ENCODE assay signal across 8 cellular contexts in the genomic region with DNA sequence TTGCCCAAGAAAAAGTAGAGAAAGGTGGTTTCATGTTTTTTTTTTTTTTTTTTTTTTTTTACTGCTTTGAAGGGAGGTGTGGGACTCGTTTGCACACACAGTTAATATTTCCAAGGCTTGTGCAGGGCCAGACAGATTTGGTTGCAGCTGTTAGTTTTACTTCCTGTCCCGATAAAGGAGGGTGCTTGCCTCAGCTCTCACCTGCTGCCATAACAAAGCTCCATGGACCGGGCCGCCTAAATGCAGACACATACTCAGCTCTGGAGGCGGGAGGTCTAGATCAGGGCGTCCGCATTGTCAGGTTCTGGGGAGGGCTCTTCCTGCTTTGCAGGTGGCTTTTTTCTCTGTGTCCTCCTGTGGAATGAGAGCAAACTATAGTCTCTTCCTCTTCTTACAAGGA.
DNase-seq lines count a peak whose midpoint lies in the region; ATAC-seq and TF ChIP-seq lines count a peak whose summit lies in the region.

No MANE protein-coding gene starts in this region.

- no peaks in the 10 kb centered on the region for H3K79me1 ChIP-seq in trophoblast cell (ENCODE audit: low read length)

- H3K36me3 ChIP-seq in trophoblast cell (ENCODE audit: control insufficient read depth in 1 of 2, insufficient read depth in 2 of 2, low read length in 2 of 2), result no peaks in the 10 kb centered on the region
- H3K36me3 ChIP-seq in tibial artery, result peaks cover 0 to 4% (median 0%) of the 10 kb centered on the region in 3 donors

- H4K12ac ChIP-seq in trophoblast cell (ENCODE audit: low read depth, low read length), result no peak overlapping the region

- H4K91ac ChIP-seq in trophoblast cell (ENCODE audit: low read depth, low read length), result no peak overlapping the region

- no peak overlapping the region for H3K9ac ChIP-seq in trophoblast cell (ENCODE audit: low read length)

- no peak overlapping the region for H2BK5ac ChIP-seq in trophoblast cell (ENCODE audit: low read depth, low read length, poor library complexity)

- WGBS in trophoblast cell (ENCODE audit: extremely low coverage, insufficient coverage, insufficient read length), result no CpG with 5 or more reads among the region's 7 CpGs

- no peak overlapping the region for H3K4ac ChIP-seq in trophoblast cell (ENCODE audit: low read depth, low read length)

- no peak for TF ChIP-seq CTCF in tibial artery (IDR thresholded peaks at IDR 0.05)

- intact Hi-C loops in tibial artery (cut with DNase I; ENCODE audit: low total_unique reads), result no loop called here

- peak overlapping the region; percentile 94 to 99 (median 97) for H3K27ac Mint-ChIP-seq in naive B cell

- no peaks in the 10 kb centered on the region for H3K9me3 Mint-ChIP-seq in naive B cell

- ATAC-seq in GM18873 (IDR thresholded peaks at IDR 0.05; ENCODE audit: low FRiP score, unreplicated experiment) (peak; percentile 76), HG02759 (IDR thresholded peaks at IDR 0.05; ENCODE audit: unreplicated experiment) (peak; percentile 74), naive B cell (ENCODE audit: low read depth in 2 of 2) (peak; percentile 62 to 63)

- H3K9me3 ChIP-seq in trophoblast cell (ENCODE audit: insufficient read depth, low read depth, low read length) (peaks cover 2% of the 10 kb centered on the region), tibial artery (no peaks in the 10 kb centered on the region)

- DNase-seq in NCI-H526 (lab: John Stamatoyannopoulos, UW) (peak; percentile 86 to 90), naive B cell (peak; percentile 84), trophoblast cell (no peak), tibial artery (no peak), epidermal melanocyte (ENCODE audit: insufficient read length, low spot score) (no peak), DMS79 (lab: John Stamatoyannopoulos, UW) (no peak)

- H3K14ac ChIP-seq in trophoblast cell (ENCODE audit: low read length), result no peak overlapping the region

- no peak overlapping the region for H3K4me2 ChIP-seq in trophoblast cell (ENCODE audit: low read length)

- no peak overlapping the region for H3K18ac ChIP-seq in trophoblast cell (ENCODE audit: low read length)

- H3K36me3 Mint-ChIP-seq in naive B cell, result no peaks in the 10 kb centered on the region

- H4K8ac ChIP-seq in trophoblast cell (ENCODE audit: low read depth, low read length), result no peak overlapping the region

- H3K4me1 ChIP-seq in trophoblast cell (ENCODE audit: control insufficient read depth in 1 of 2, insufficient read depth in 2 of 2, low read length in 2 of 2), result peaks cover 4 to 7% of the 10 kb centered on the region in 2 experiments
- no peaks in the 10 kb centered on the region for H3K4me1 ChIP-seq in tibial artery

- no peak overlapping the region for H2BK120ac ChIP-seq in trophoblast cell (ENCODE audit: insufficient read depth, low read length, poor library complexity)

- H3K4me1 Mint-ChIP-seq in naive B cell, result peaks cover 76 to 94% (median 93%) of the 10 kb centered on the region in 3 donors

- no peaks in the 10 kb centered on the region for H3K27me3 Mint-ChIP-seq in naive B cell

- H3K27me3 ChIP-seq in trophoblast cell (ENCODE audit: insufficient read depth, low read length), result no peaks in the 10 kb centered on the region
- H3K27me3 ChIP-seq in tibial artery, result no peaks in the 10 kb centered on the region

- H3K27ac ChIP-seq in trophoblast cell (ENCODE audit: low read depth, low read length), result no peak overlapping the region
- no peak overlapping the region for H3K27ac ChIP-seq in tibial artery

- H2AK5ac ChIP-seq in trophoblast cell (ENCODE audit: low read length), result no peak overlapping the region

- H3K4me3 ChIP-seq in trophoblast cell (ENCODE audit: low read depth, low read length) (no peak overlapping the region), tibial artery (no peak overlapping the region)

- H3K23ac ChIP-seq in trophoblast cell (ENCODE audit: low read length), result no peak overlapping the region

- H3K79me2 ChIP-seq in trophoblast cell (ENCODE audit: control insufficient read depth, insufficient read depth, low read length, poor library complexity), result no peaks in the 10 kb centered on the region

- H2BK12ac ChIP-seq in trophoblast cell (ENCODE audit: low read length), result no peak overlapping the region

- peak overlapping the region; percentile 62 to 88 (median 83) for H3K4me3 Mint-ChIP-seq in naive B cell

- H2AFZ ChIP-seq in trophoblast cell (ENCODE audit: insufficient read depth, low read length, poor library complexity), result no peak overlapping the region

Comparison
In these comparisons a context has a peak if more than half of its experiments do, and no peak if none do; other contexts are left out.
1. DNase-seq: peak in NCI-H526 (2 of 2) and naive B cell (single experiment); none in trophoblast cell (0 of 2), tibial artery (0 of 2), epidermal melanocyte (single experiment) and DMS79 (single experiment).
2. Peak in every context shown above with its lines, with median percentiles within 50 percentile points of each other: ATAC-seq.